In the genomic region with DNA sequence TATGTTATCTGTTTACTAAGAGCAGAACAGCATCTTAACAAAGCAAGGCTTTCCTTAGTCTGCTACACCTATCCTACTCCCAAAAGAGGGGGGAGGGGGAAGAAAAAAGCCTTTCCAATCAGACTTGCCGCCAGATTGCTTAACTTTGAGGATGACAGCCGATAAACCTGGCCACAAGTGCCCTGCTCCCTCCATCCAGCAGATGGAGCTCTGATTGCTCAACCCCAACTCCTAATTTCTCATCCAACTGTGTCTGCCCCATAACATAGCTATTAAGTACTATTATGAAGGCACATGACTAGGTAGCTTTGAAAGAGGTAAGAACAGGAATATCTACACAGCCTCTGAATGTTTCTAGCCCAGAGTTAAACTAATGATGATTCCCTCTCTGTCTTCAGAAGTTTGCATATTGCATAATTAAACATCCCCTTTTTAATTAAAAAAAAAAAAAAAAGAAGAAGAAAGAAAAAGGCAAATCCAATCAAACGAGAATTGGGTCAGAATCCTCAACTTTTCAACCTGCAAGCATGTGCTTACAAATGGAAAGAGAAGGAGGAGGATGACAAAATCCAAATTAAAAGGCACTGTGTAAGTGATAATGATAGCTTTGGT, we compare ENCODE assay signal across 8 cellular contexts.
A peak's percentile ranks its signal among the peaks of the same experiment; 100 is the strongest.
DNase-seq lines count a peak whose midpoint lies in the region; ATAC-seq and TF ChIP-seq lines count a peak whose summit lies in the region.

No MANE protein-coding gene starts in this region.

- H3K27me3 Mint-ChIP-seq in activated CD4-positive, alpha-beta memory T cell treated with anti-CD3 and anti-CD28 coated beads for 36 hours = peaks cover 1% of the 10 kb centered on the region
- H3K27me3 Mint-ChIP-seq in activated CD4-positive, alpha-beta memory T cell treated with anti-CD3 and anti-CD28 coated beads, Interleukin-2, amount 10 ng/mL, durations not matched to agents 7 days and 5 days = no peaks in the 10 kb centered on the region
- H3K27me3 Mint-ChIP-seq in effector memory CD8-positive, alpha-beta T cell = peaks cover 8 to 10% of the 10 kb centered on the region in 2 donors

- H3K36me3 Mint-ChIP-seq in activated CD4-positive, alpha-beta memory T cell treated with anti-CD3 and anti-CD28 coated beads for 36 hours = no peaks in the 10 kb centered on the region
- H3K36me3 Mint-ChIP-seq in activated CD4-positive, alpha-beta memory T cell treated with anti-CD3 and anti-CD28 coated beads, Interleukin-2, amount 10 ng/mL, durations not matched to agents 7 days and 5 days (ENCODE audit: low read depth) = no peaks in the 10 kb centered on the region
- no peaks in the 10 kb centered on the region for H3K36me3 Mint-ChIP-seq in effector memory CD8-positive, alpha-beta T cell (ENCODE audit: insufficient read depth)

- intact Hi-C loops in activated CD4-positive, alpha-beta memory T cell treated with anti-CD3 and anti-CD28 coated beads for 36 hours (cut with micrococcal nuclease) = loop anchor here (1.0 kb wide), 1 partner anchor 151 kb away; no protein-coding TSS in a partner anchor

- no peak overlapping the region for H3K27ac ChIP-seq in WERI-Rb-1

- H3K27me3 ChIP-seq in WERI-Rb-1 (ENCODE audit: insufficient read depth, low read depth, severe bottlenecking) = no peaks in the 10 kb centered on the region

- no peak overlapping the region for H3K27ac Mint-ChIP-seq in activated CD4-positive, alpha-beta memory T cell treated with anti-CD3 and anti-CD28 coated beads for 36 hours
- H3K27ac Mint-ChIP-seq in activated CD4-positive, alpha-beta memory T cell treated with anti-CD3 and anti-CD28 coated beads, Interleukin-2, amount 10 ng/mL, durations not matched to agents 7 days and 5 days = no peak overlapping the region
- no peak overlapping the region for H3K27ac Mint-ChIP-seq in effector memory CD8-positive, alpha-beta T cell

- H3K36me3 ChIP-seq in WERI-Rb-1 = no peaks in the 10 kb centered on the region

- peak; percentile 76 for TF ChIP-seq CTCF in WERI-Rb-1 (IDR thresholded peaks at IDR 0.05; ENCODE audit: low read depth, low read length)

- no peaks in the 10 kb centered on the region for H3K9me3 ChIP-seq in WERI-Rb-1 (ENCODE audit: severe bottlenecking)

- CTCF ChIA-PET in activated CD4-positive, alpha-beta memory T cell treated with anti-CD3 and anti-CD28 coated beads for 36 hours (lab: Charles Lee) = interaction anchor here (0.6 to 2.7 kb wide), 17 partner anchors 8 to 424 kb away, joined by 3 to 20 read pairs (median 3); no protein-coding TSS in a partner anchor
- CTCF ChIA-PET in activated CD4-positive, alpha-beta memory T cell treated with anti-CD3 and anti-CD28 coated beads, Interleukin-2, amount 10 ng/mL, durations not matched to agents 7 days and 5 days (lab: Charles Lee) = interaction anchor here (0.8 to 2.2 kb wide), 13 partner anchors 10 to 1401 kb away, joined by 3 to 10 read pairs (median 3); no protein-coding TSS in a partner anchor

- TF ChIP-seq EP300 in Ishikawa (IDR thresholded peaks at IDR 0.05; ENCODE audit: borderline replicate concordance) = no peak

- TF ChIP-seq RAD21 in Ishikawa (IDR thresholded peaks at IDR 0.05; ENCODE audit: low read depth) = peak; percentile 24; the same call in 1 of the 2 replicates

- no peaks in the 10 kb centered on the region for H3K9me3 Mint-ChIP-seq in activated CD4-positive, alpha-beta memory T cell treated with anti-CD3 and anti-CD28 coated beads for 36 hours
- no peaks in the 10 kb centered on the region for H3K9me3 Mint-ChIP-seq in activated CD4-positive, alpha-beta memory T cell treated with anti-CD3 and anti-CD28 coated beads, Interleukin-2, amount 10 ng/mL, durations not matched to agents 7 days and 5 days
- H3K9me3 Mint-ChIP-seq in effector memory CD8-positive, alpha-beta T cell = peaks cover 0 to 2% of the 10 kb centered on the region in 2 donors

- no peak overlapping the region for H3K4me3 ChIP-seq in WERI-Rb-1 (ENCODE audit: low read depth, low read length)

- no peaks in the 10 kb centered on the region for H3K4me1 Mint-ChIP-seq in activated CD4-positive, alpha-beta memory T cell treated with anti-CD3 and anti-CD28 coated beads for 36 hours (ENCODE audit: low read depth)
- no peaks in the 10 kb centered on the region for H3K4me1 Mint-ChIP-seq in activated CD4-positive, alpha-beta memory T cell treated with anti-CD3 and anti-CD28 coated beads, Interleukin-2, amount 10 ng/mL, durations not matched to agents 7 days and 5 days
- no peaks in the 10 kb centered on the region for H3K4me1 Mint-ChIP-seq in effector memory CD8-positive, alpha-beta T cell (ENCODE audit: low read depth in 2 of 2)

- POLR2A ChIA-PET in activated CD4-positive, alpha-beta memory T cell treated with anti-CD3 and anti-CD28 coated beads for 36 hours (lab: Charles Lee) = interaction anchor here (0.7 kb wide), 1 partner anchor 12 kb away, joined by 3 read pairs; no protein-coding TSS in a partner anchor
- POLR2A ChIA-PET in activated CD4-positive, alpha-beta memory T cell treated with anti-CD3 and anti-CD28 coated beads, Interleukin-2, amount 10 ng/mL, durations not matched to agents 7 days and 5 days (lab: Charles Lee) = no interaction called here

- DNase-seq in activated CD4-positive, alpha-beta memory T cell treated with anti-CD3 and anti-CD28 coated beads for 36 hours = peak; percentile 25
- no peak for DNase-seq in activated CD4-positive, alpha-beta memory T cell treated with anti-CD3 and anti-CD28 coated beads, Interleukin-2, amount 10 ng/mL, durations not matched to agents 7 days and 5 days
- DNase-seq in WERI-Rb-1 (peak; percentile 50), islet precursor cell (peak; percentile 63)
- no peak for DNase-seq in activated CD4-positive, CD25-positive, alpha-beta regulatory T cell (lab: John Stamatoyannopoulos, UW)
- DNase-seq in effector memory CD8-positive, alpha-beta T cell = no peak

- no peak overlapping the region for H3K4me3 Mint-ChIP-seq in activated CD4-positive, alpha-beta memory T cell treated with anti-CD3 and anti-CD28 coated beads for 36 hours
- no peak overlapping the region for H3K4me3 Mint-ChIP-seq in activated CD4-positive, alpha-beta memory T cell treated with anti-CD3 and anti-CD28 coated beads, Interleukin-2, amount 10 ng/mL, durations not matched to agents 7 days and 5 days
- H3K4me3 Mint-ChIP-seq in effector memory CD8-positive, alpha-beta T cell = no peak overlapping the region

- ATAC-seq in GM21381 (IDR thresholded peaks at IDR 0.05; ENCODE audit: unreplicated experiment) = peak; percentile 76
- no peak for ATAC-seq in effector memory CD8-positive, alpha-beta T cell (replicated peaks)

TF ChIP-seq in Ishikawa, 13 proteins besides CTCF, POLR2A, EP300 and RAD21:
- no peak for TF ChIP-seq REST (IDR thresholded peaks at IDR 0.05; ENCODE audit: low read depth)
- no peak for TF ChIP-seq EGR1 (IDR thresholded peaks at IDR 0.05)
- TF ChIP-seq, protein P1, sequence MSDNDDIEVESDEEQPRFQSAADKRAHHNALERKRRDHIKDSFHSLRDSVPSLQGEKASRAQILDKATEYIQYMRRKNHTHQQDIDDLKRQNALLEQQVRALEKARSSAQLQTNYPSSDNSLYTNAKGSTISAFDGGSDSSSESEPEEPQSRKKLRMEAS (IDR thresholded peaks at IDR 0.05) = no peak
- no peak for TF ChIP-seq TCF12 (IDR thresholded peaks at IDR 0.05; ENCODE audit: low read depth)
- TF ChIP-seq FOXM1 (IDR thresholded peaks at IDR 0.05; ENCODE audit: borderline replicate concordance, low read depth) = no peak
- TF ChIP-seq USF1 (IDR thresholded peaks at IDR 0.05) = no peak
- no peak for TF ChIP-seq CEBPB (IDR thresholded peaks at IDR 0.05)
TF ChIP-seq in Ishikawa: peak in this region for 0.

Comparison
In these comparisons a context has a peak if more than half of its experiments do, and no peak if none do; other contexts are left out.
1. DNase-seq: peak in activated CD4-positive, alpha-beta memory T cell treated with anti-CD3 and anti-CD28 coated beads for 36 hours (single experiment), WERI-Rb-1 (single experiment) and islet precursor cell (single experiment); none in activated CD4-positive, alpha-beta memory T cell treated with anti-CD3 and anti-CD28 coated beads, Interleukin-2, amount 10 ng/mL, durations not matched to agents 7 days and 5 days (single experiment), activated CD4-positive, CD25-positive, alpha-beta regulatory T cell (0 of 4) and effector memory CD8-positive, alpha-beta T cell (0 of 3).